Comparison of ENCODE assay signal across 11 cellular contexts in the genomic region with DNA sequence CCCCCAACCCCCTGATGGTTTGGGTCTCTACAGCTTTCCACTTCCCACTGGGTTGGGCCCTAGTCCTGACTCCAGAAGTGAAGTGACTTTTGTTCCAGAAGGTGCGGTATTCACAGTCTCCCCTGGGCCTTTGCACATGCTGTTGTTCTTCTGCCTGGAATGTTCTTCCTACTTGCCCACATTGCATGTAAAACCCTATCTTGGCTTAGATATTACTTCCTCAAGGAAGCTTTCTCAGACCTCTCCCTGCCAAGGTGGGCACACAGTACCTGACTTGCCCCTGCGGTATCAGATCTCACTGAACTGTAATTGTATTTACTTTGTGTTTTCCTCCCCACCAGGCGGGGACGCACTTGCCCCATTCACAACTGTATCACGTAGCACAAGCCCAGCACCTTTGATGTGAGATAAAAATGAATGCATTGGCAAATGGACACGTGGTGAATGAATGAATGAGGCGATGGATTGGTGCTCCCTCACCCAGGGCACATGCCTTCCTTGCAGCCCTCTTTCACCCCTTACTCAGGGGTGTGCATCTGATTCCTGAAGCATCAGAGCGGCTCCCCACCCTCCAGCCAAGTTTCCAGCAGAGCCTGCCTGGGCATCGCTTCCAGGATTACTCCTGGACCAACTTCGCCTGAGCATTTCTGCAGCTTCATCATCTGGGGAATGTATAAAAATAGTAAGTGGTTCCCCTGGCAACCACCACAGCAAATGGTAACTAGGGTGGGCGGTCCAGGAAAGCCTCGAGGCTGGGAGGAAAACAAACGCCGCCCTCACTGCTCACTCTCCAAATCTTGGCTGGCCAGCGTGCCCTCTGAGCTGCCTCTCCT. TPM values are rescaled to one million over a fixed set of nuclear protein-coding genes. Genes with fewer than 3 reads are reported as not detected.
DNase-seq lines count a peak whose midpoint lies in the region; ATAC-seq and TF ChIP-seq lines count a peak whose summit lies in the region.
"Had no signal": no experiment of that assay in that cellular context is flagged by ENCODE, and none has a peak within 500 bp of the region (broad histone marks: within the 10 kb centered on the region; RNA-seq: fewer than 3 reads in every experiment).

No MANE protein-coding gene starts in this region.

- POLR2A ChIA-PET in CD4-positive, alpha-beta memory T cell (lab: Charles Lee; ENCODE audit: partially characterized antibody): no interaction called here

- peak overlapping the region in 2 of 7 donors; percentile 22 to 73 for H3K27ac Mint-ChIP-seq in CD4-positive, alpha-beta memory T cell
- H3K27ac Mint-ChIP-seq: activated T-cell treated with anti-CD3 and anti-CD28 coated beads, Interleukin-2, amount 50 U/mL, for 72 hours; effector memory CD8-positive, alpha-beta T cell had no signal

- peaks cover 0 to 1% (median 0%) of the 10 kb centered on the region in 4 donors for H3K4me1 Mint-ChIP-seq in CD4-positive, alpha-beta memory T cell

- TF ChIP-seq CTCF in astrocyte of the spinal cord (IDR thresholded peaks at IDR 0.05; ENCODE audit: low read depth, low read length): no peak
- no peak for TF ChIP-seq CTCF in heart left ventricle (IDR thresholded peaks at IDR 0.05)

- H3K9me3 ChIP-seq in heart left ventricle: no peaks in the 10 kb centered on the region
- no peaks in the 10 kb centered on the region for H3K9me3 ChIP-seq in CD4-positive, alpha-beta memory T cell (ENCODE audit: control insufficient read depth in 1 of 2, low read length in 2 of 2)

- no peak overlapping the region for H3K4me3 Mint-ChIP-seq in CD4-positive, alpha-beta memory T cell
- H3K4me3 Mint-ChIP-seq: activated T-cell treated with anti-CD3 and anti-CD28 coated beads, Interleukin-2, amount 50 U/mL, for 72 hours; effector memory CD8-positive, alpha-beta T cell had no signal

- CTCF ChIA-PET in CD4-positive, alpha-beta memory T cell (lab: Charles Lee; ENCODE audit: partially characterized antibody): interaction anchor here (1.0 to 11.6 kb wide), 4 partner anchors 18 to 391 kb away, joined by 3 to 404 read pairs (median 120); no protein-coding TSS in a partner anchor

- DNase-seq in ELR (ENCODE audit: low read depth) (peak; percentile 46), astrocyte of the spinal cord (ENCODE audit: low read depth, low spot score) (peak; percentile 78), heart left ventricle (peak; percentile 69 to 79 (median 75)), posterior vena cava (ENCODE audit: low spot score) (peak; percentile 90), HPDE6-E6E7 (ENCODE audit: extremely low spot score) (no peak), erythroblast (lab: John Stamatoyannopoulos, UW) (no peak)
- no peak for DNase-seq in CD4-positive, alpha-beta memory T cell
- DNase-seq: activated T-cell treated with anti-CD3 and anti-CD28 coated beads, Interleukin-2, amount 50 U/mL, for 72 hours; Calu3; effector memory CD8-positive, alpha-beta T cell had no signal

- 36 to 51% (median 37%) methylated on average over 10 to 15 of the region's 15 CpGs for WGBS in heart left ventricle, 4 donors

- no peaks in the 10 kb centered on the region for H3K9me3 Mint-ChIP-seq in CD4-positive, alpha-beta memory T cell
- H3K9me3 Mint-ChIP-seq: activated T-cell treated with anti-CD3 and anti-CD28 coated beads, Interleukin-2, amount 50 U/mL, for 72 hours; effector memory CD8-positive, alpha-beta T cell had no signal

- ATAC-seq in heart left ventricle (peak; percentile 53 to 76 (median 58)), HG03159 (IDR thresholded peaks at IDR 0.05; ENCODE audit: unreplicated experiment) (no peak)
- ATAC-seq: activated T-cell treated with anti-CD3 and anti-CD28 coated beads, Interleukin-2, amount 50 U/mL, for 72 hours; effector memory CD8-positive, alpha-beta T cell had no signal

- H3K27ac ChIP-seq in heart left ventricle: peak overlapping the region in 8 of 12 donors; percentile 32 to 77 (median 60)
- H3K27ac ChIP-seq in CD4-positive, alpha-beta memory T cell (ENCODE audit: low read depth, low read length): no peak overlapping the region

- H3K36me3 ChIP-seq in heart left ventricle: peaks cover 0 to 2% (median 0%) of the 10 kb centered on the region in 9 donors
- H3K36me3 ChIP-seq in CD4-positive, alpha-beta memory T cell (ENCODE audit: insufficient read depth, low read length): no peaks in the 10 kb centered on the region

- intact Hi-C loops in heart left ventricle (cut with DNase I) (loop anchor here (5.0 to 10.0 kb wide), 13 partner anchors 75 to 778 kb away; a partner anchor contains a TSS), posterior vena cava (cut with DNase I) (loop anchor here in 1 of 2 donors (5.0 kb wide), 1 partner anchor 390 kb away; no protein-coding TSS in a partner anchor)
- intact Hi-C loops in CD4-positive, alpha-beta memory T cell (cut with micrococcal nuclease): no loop called here

- no peak for TF ChIP-seq POLR2A in heart left ventricle (IDR thresholded peaks at IDR 0.05)
- no peak for TF ChIP-seq POLR2A in erythroblast (IDR thresholded peaks at IDR 0.05; ENCODE audit: low read length)

- no peaks in the 10 kb centered on the region for H3K27me3 ChIP-seq in heart left ventricle
- no peaks in the 10 kb centered on the region for H3K27me3 ChIP-seq in CD4-positive, alpha-beta memory T cell (ENCODE audit: insufficient read depth, low read length)

- peaks cover 0 to 56% (median 26%) of the 10 kb centered on the region in 12 donors for H3K4me1 ChIP-seq in heart left ventricle
- H3K4me1 ChIP-seq in CD4-positive, alpha-beta memory T cell (ENCODE audit: insufficient read depth, low read length): peaks cover 3% of the 10 kb centered on the region

- in situ Hi-C loops in astrocyte of the spinal cord (cut with HindIII; ENCODE audit: low sequenced_read_pairs): no loop called here

- no peaks in the 10 kb centered on the region for H3K27me3 Mint-ChIP-seq in CD4-positive, alpha-beta memory T cell
- H3K27me3 Mint-ChIP-seq: effector memory CD8-positive, alpha-beta T cell had no signal

- no peaks in the 10 kb centered on the region for H3K36me3 Mint-ChIP-seq in CD4-positive, alpha-beta memory T cell

- H3K4me3 ChIP-seq in astrocyte of the spinal cord (ENCODE audit: low read depth, low read length) (no peak overlapping the region), heart left ventricle (no peak overlapping the region)
- H3K4me3 ChIP-seq in CD4-positive, alpha-beta memory T cell (ENCODE audit: low read length in 2 of 2): no peak overlapping the region

RNA-seq across cellular contexts. Expression of a gene that starts 19.8 kb away (rescaled TPM):
- 100 to 1,000 TPM in 7 of 9 donors, 10 to 100 TPM in 2; 84.2 to 174 (median 105) TPM for total RNA-seq in heart left ventricle
- 100 to 1,000 TPM in 1 of 2 donors, 10 to 100 TPM in 1; 69.8 to 170 TPM for polyA plus RNA-seq in heart left ventricle
- total RNA-seq in posterior vena cava: 100 to 1,000 TPM in 1 of 2 donors, 10 to 100 TPM in 1; 95.2 to 100 TPM
- total RNA-seq in CD4-positive, alpha-beta memory T cell: 10 to 100 TPM; 18.7 to 21.0 TPM
- polyA plus RNA-seq in CD4-positive, alpha-beta memory T cell: 10 to 100 TPM; 42.6 to 76.2 TPM

RNA-seq across cellular contexts. Expression of a gene that starts 37.9 kb away (rescaled TPM):
- total RNA-seq in heart left ventricle (1 to 10 TPM; 2.1 to 7.9 (median 3.1) TPM), posterior vena cava (1 to 10 TPM; 5.2 to 6.7 TPM)
- 1 to 10 TPM; 1.8 to 6.2 TPM for polyA plus RNA-seq in heart left ventricle
- total RNA-seq in CD4-positive, alpha-beta memory T cell: 10 to 100 TPM in 1 of 2 experiments, 1 to 10 TPM in 1; 9.7 to 12.3 TPM
- polyA plus RNA-seq in CD4-positive, alpha-beta memory T cell: 1 to 10 TPM; 8.8 to 9.4 TPM

Comparison
In these comparisons a context has a peak if more than half of its experiments do, and no peak if none do; other contexts are left out.
1. DNase-seq: peak in ELR (single experiment), astrocyte of the spinal cord (single experiment), heart left ventricle (5 of 5) and posterior vena cava (single experiment); none in HPDE6-E6E7 (single experiment), erythroblast (0 of 2) and CD4-positive, alpha-beta memory T cell (0 of 5).